ENCODE assay signal across 23 cellular contexts in genomic region chr3:134771962-134772361, GRCh38.
"Had no signal": no experiment of that assay in that cellular context is flagged by ENCODE, and none has a peak within 500 bp of the region (broad histone marks: within the 10 kb centered on the region; RNA-seq: fewer than 3 reads in every experiment).

No MANE protein-coding gene starts in this region.

- H3K4me1 Mint-ChIP-seq: brain; central memory CD8-positive, alpha-beta T cell; WTC11 had no signal

- H3K36me3 Mint-ChIP-seq: activated naive CD8-positive, alpha-beta T cell; brain; WTC11 had no signal

- H3K9me3 Mint-ChIP-seq: activated naive CD4-positive, alpha-beta T cell treated with anti-CD3 and anti-CD28 coated beads for 36 hours; activated T-helper 17 cell treated with anti-CD3 and anti-CD28 coated beads, Interleukin-2, amount 50 U/mL, for 72 hours; brain; central memory CD8-positive, alpha-beta T cell had no signal

- ATAC-seq: activated CD8-positive, alpha-beta T cell treated with anti-CD3 and anti-CD28 coated beads, Interleukin-2, amount 10 ng/mL, durations not matched to agents 7 days and 5 days; activated T-helper 17 cell treated with anti-CD3 and anti-CD28 coated beads, Interleukin-2, amount 50 U/mL, for 72 hours; T-helper 17 cell; WTC11 had no signal

- H3K9me3 ChIP-seq: MG63 had no signal

- DNase-seq: activated CD4-positive, alpha-beta T cell treated with anti-CD3 and anti-CD28 coated beads for 48 hours; activated CD4-positive, alpha-beta T cell treated with anti-CD3 and anti-CD28 coated beads, Interleukin-2, amount 50 U/mL, for 4 hours; activated CD4-positive, CD25-positive, alpha-beta regulatory T cell treated with anti-CD3 and anti-CD28 coated beads, Interleukin-2, amount 50 U/mL, for 72 hours; activated CD8-positive, alpha-beta T cell treated with anti-CD3 and anti-CD28 coated beads, Interleukin-2, amount 10 ng/mL, durations not matched to agents 7 days and 5 days; activated gamma-delta T cell; activated naive CD4-positive, alpha-beta T cell treated with anti-CD3 and anti-CD28 coated beads for 36 hours; activated T-cell treated with anti-CD3 and anti-CD28 coated beads, Interleukin-2, amount 50 U/mL, for 48 hours; amygdala; MG63; MV-4-11; NCI-H1105; NCI-H1436; NCI-H1694 treated with DMSO at 0.1 percent for 48 hours; NCI-H2081 treated with DMSO at 0.1 percent for 48 hours; NCI-H748 treated with DMSO at 0.1 percent for 48 hours; SIG-M5; T-helper 17 cell; T-helper 9 cell had no signal

- H3K4me3 Mint-ChIP-seq: activated CD8-positive, alpha-beta T cell treated with anti-CD3 and anti-CD28 coated beads, Interleukin-2, amount 10 ng/mL, durations not matched to agents 7 days and 5 days; activated naive CD4-positive, alpha-beta T cell treated with anti-CD3 and anti-CD28 coated beads for 36 hours; activated naive CD8-positive, alpha-beta T cell; activated T-helper 17 cell treated with anti-CD3 and anti-CD28 coated beads, Interleukin-2, amount 50 U/mL, for 72 hours; brain; central memory CD8-positive, alpha-beta T cell; T-helper 17 cell; WTC11 had no signal

- H3K4me3 ChIP-seq: MG63 had no signal

- H3K27me3 Mint-ChIP-seq: activated T-helper 17 cell treated with anti-CD3 and anti-CD28 coated beads, Interleukin-2, amount 50 U/mL, for 72 hours; brain had no signal

- H3K27ac Mint-ChIP-seq: activated CD8-positive, alpha-beta T cell treated with anti-CD3 and anti-CD28 coated beads, Interleukin-2, amount 10 ng/mL, durations not matched to agents 7 days and 5 days; activated naive CD4-positive, alpha-beta T cell treated with anti-CD3 and anti-CD28 coated beads for 36 hours; activated naive CD8-positive, alpha-beta T cell; activated T-helper 17 cell treated with anti-CD3 and anti-CD28 coated beads, Interleukin-2, amount 50 U/mL, for 72 hours; brain; T-helper 17 cell; WTC11 had no signal

- H3K36me3 ChIP-seq: MG63 had no signal
